Comparison of ENCODE assay signal across 28 cellular contexts in genomic region chr7:10308276-10308675, GRCh38.
"Had no signal": no experiment of that assay in that cellular context is flagged by ENCODE, and none has a peak within 500 bp of the region (broad histone marks: within the 10 kb centered on the region; RNA-seq: fewer than 3 reads in every experiment).

No MANE protein-coding gene starts in this region.

- H3K4me1 Mint-ChIP-seq: stimulated activated effector memory CD8-positive, alpha-beta T cell treated with anti-CD3 and anti-CD28 coated beads, Interleukin-12 subunit alpha, Interleukin-12 subunit beta, amount 100 ng/mL, for 72 hours; stimulated activated memory B cell treated with anti-CD40 and anti-IgM and Interleukin-4, amounts not matched to agents 10 μg/mL and 1 μg/mL and 100 μg/mL, for 72 hours; stimulated activated naive B cell treated with anti-CD40 and anti-IgM and Interleukin-4, amounts not matched to agents 10 μg/mL and 1 μg/mL and 100 μg/mL, for 72 hours; stimulated activated naive CD8-positive, alpha-beta T cell treated with anti-CD3 and anti-CD28 coated beads, Interleukin-15, amount 100 ng/mL, for 72 hours had no signal

- H3K27ac Mint-ChIP-seq: stimulated activated effector memory CD8-positive, alpha-beta T cell treated with anti-CD3 and anti-CD28 coated beads, Interleukin-12 subunit alpha, Interleukin-12 subunit beta, amount 100 ng/mL, for 72 hours; stimulated activated memory B cell treated with anti-CD40 and anti-IgM and Interleukin-4, amounts not matched to agents 10 μg/mL and 1 μg/mL and 100 μg/mL, for 72 hours; stimulated activated naive B cell treated with anti-CD40 and anti-IgM and Interleukin-4, amounts not matched to agents 10 μg/mL and 1 μg/mL and 100 μg/mL, for 72 hours; stimulated activated naive CD8-positive, alpha-beta T cell treated with anti-CD3 and anti-CD28 coated beads, Interleukin-15, amount 100 ng/mL, for 72 hours; stimulated activated naive CD8-positive, alpha-beta T cell treated with anti-CD3 and anti-CD28 coated beads, Interleukin-15, Interleukin-2, amounts not matched to agents 100 ng/mL and 50 ng/mL, for 24 hours; type B pancreatic cell had no signal

- H3K36me3 Mint-ChIP-seq: stimulated activated effector memory CD8-positive, alpha-beta T cell treated with anti-CD3 and anti-CD28 coated beads, Interleukin-12 subunit alpha, Interleukin-12 subunit beta, amount 100 ng/mL, for 72 hours; stimulated activated memory B cell treated with anti-CD40 and anti-IgM and Interleukin-4, amounts not matched to agents 10 μg/mL and 1 μg/mL and 100 μg/mL, for 72 hours; stimulated activated naive B cell treated with anti-CD40 and anti-IgM and Interleukin-4, amounts not matched to agents 10 μg/mL and 1 μg/mL and 100 μg/mL, for 72 hours; type B pancreatic cell had no signal

- DNase-seq: stimulated activated CD4-positive, alpha-beta T cell treated with anti-CD3 and anti-CD28 coated beads, Interleukin-2, amount 100 ng/mL, for 48 hours; stimulated activated CD4-positive, alpha-beta T cell treated with anti-CD3 and anti-CD28 coated beads, Interleukin-4, amount 100 ng/mL, for 1 hour; stimulated activated CD4-positive, alpha-beta T cell treated with anti-CD3 and anti-CD28 coated beads, Interleukin-4, amount 100 ng/mL, for 24 hours; stimulated activated CD4-positive, alpha-beta T cell treated with anti-CD3 and anti-CD28 coated beads, Interleukin-4, amount 100 ng/mL, for 4 hours; stimulated activated CD8-positive, alpha-beta memory T cell treated with anti-CD3 and anti-CD28 coated beads, Interleukin-4, amount 100 ng/mL, for 48 hours; stimulated activated naive B cell treated with anti-CD40 and anti-IgM and Interleukin-4, amounts not matched to agents 10 μg/mL and 1 μg/mL and 100 μg/mL, for 72 hours; stimulated activated naive CD4-positive, alpha-beta T cell treated with Interleukin-2 at 50 U/mL for 16 hours; stimulated activated naive CD8-positive, alpha-beta T cell treated with anti-CD3 and anti-CD28 coated beads, Interleukin-15, amount 100 ng/mL, for 72 hours; stimulated activated naive CD8-positive, alpha-beta T cell treated with anti-CD3 and anti-CD28 coated beads, Interleukin-15, Interleukin-2, amounts not matched to agents 100 U/mL and 50 U/mL, for 24 hours; stomach; substantia nigra; testis; thyroid gland; tibial artery; transverse colon; trophoblast cell; upper lobe of left lung; upper lobe of right lung; uterus had no signal

- H3K4me3 Mint-ChIP-seq: stimulated activated effector memory CD8-positive, alpha-beta T cell treated with anti-CD3 and anti-CD28 coated beads, Interleukin-12 subunit alpha, Interleukin-12 subunit beta, amount 100 ng/mL, for 72 hours; stimulated activated memory B cell treated with anti-CD40 and anti-IgM and Interleukin-4, amounts not matched to agents 10 μg/mL and 1 μg/mL and 100 μg/mL, for 72 hours; stimulated activated naive B cell treated with anti-CD40 and anti-IgM and Interleukin-4, amounts not matched to agents 10 μg/mL and 1 μg/mL and 100 μg/mL, for 72 hours; stimulated activated naive CD8-positive, alpha-beta T cell treated with anti-CD3 and anti-CD28 coated beads, Interleukin-15, amount 100 ng/mL, for 72 hours; stimulated activated naive CD8-positive, alpha-beta T cell treated with anti-CD3 and anti-CD28 coated beads, Interleukin-15, Interleukin-2, amounts not matched to agents 100 ng/mL and 50 ng/mL, for 24 hours; type B pancreatic cell had no signal

- H3K9me3 Mint-ChIP-seq: stimulated activated memory B cell treated with anti-CD40 and anti-IgM and Interleukin-4, amounts not matched to agents 10 μg/mL and 1 μg/mL and 100 μg/mL, for 72 hours; stimulated activated naive CD8-positive, alpha-beta T cell treated with anti-CD3 and anti-CD28 coated beads, Interleukin-15, Interleukin-2, amounts not matched to agents 100 ng/mL and 50 ng/mL, for 24 hours; type B pancreatic cell had no signal

- FAIRE-seq: urothelium cell line had no signal

- ATAC-seq: stimulated activated effector memory CD8-positive, alpha-beta T cell treated with anti-CD3 and anti-CD28 coated beads, Interleukin-12 subunit alpha, Interleukin-12 subunit beta, amount 100 ng/mL, for 72 hours; stimulated activated memory B cell treated with anti-CD40 and anti-IgM and Interleukin-4, amounts not matched to agents 10 μg/mL and 1 μg/mL and 100 μg/mL, for 72 hours; stimulated activated naive B cell treated with anti-CD40 and anti-IgM and Interleukin-4, amounts not matched to agents 10 μg/mL and 1 μg/mL and 100 μg/mL, for 72 hours; stimulated activated naive CD8-positive, alpha-beta T cell treated with anti-CD3 and anti-CD28 coated beads, Interleukin-15, amount 100 ng/mL, for 72 hours; stimulated activated naive CD8-positive, alpha-beta T cell treated with anti-CD3 and anti-CD28 coated beads, Interleukin-15, Interleukin-2, amounts not matched to agents 100 U/mL and 50 U/mL, for 24 hours; upper lobe of right lung had no signal

- H3K4me3 ChIP-seq: stomach, suprapubic skin, testis, thoracic aorta, thyroid gland, tibial artery, tibial nerve, transverse colon, upper lobe of left lung, upper lobe of right lung, uterus, vagina had no signal

- H3K27me3 Mint-ChIP-seq: stimulated activated memory B cell treated with anti-CD40 and anti-IgM and Interleukin-4, amounts not matched to agents 10 μg/mL and 1 μg/mL and 100 μg/mL, for 72 hours; stimulated activated naive B cell treated with anti-CD40 and anti-IgM and Interleukin-4, amounts not matched to agents 10 μg/mL and 1 μg/mL and 100 μg/mL, for 72 hours; stimulated activated naive CD8-positive, alpha-beta T cell treated with anti-CD3 and anti-CD28 coated beads, Interleukin-15, amount 100 ng/mL, for 72 hours; stimulated activated naive CD8-positive, alpha-beta T cell treated with anti-CD3 and anti-CD28 coated beads, Interleukin-15, Interleukin-2, amounts not matched to agents 100 ng/mL and 50 ng/mL, for 24 hours; type B pancreatic cell had no signal
